In the genomic region with DNA sequence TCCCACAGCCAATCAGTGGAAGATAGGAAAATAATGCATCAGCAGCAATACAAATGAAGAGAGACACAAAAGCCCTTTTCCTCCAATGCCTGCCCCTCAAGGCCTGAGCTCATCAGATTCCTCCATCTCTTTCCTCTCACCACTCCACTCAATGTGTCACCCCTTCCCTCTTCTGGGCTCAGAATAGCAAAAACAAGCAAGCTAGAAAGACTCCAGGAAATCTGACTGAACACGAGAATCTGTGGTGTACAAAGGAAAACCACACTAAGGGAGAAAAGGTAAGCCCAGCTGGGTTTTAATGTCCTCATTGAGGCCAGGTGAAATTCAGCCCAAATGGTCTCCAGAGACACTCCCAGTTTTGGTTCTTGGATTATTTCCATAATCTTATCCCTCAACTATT, we compare ENCODE assay signal across 26 cellular contexts. TPM values are rescaled to one million over a fixed set of nuclear protein-coding genes. Genes with fewer than 3 reads are reported as not detected.
DNase-seq lines count a peak whose midpoint lies in the region; ATAC-seq and TF ChIP-seq lines count a peak whose summit lies in the region.
"Had no signal": no experiment of that assay in that cellular context is flagged by ENCODE, and none has a peak within 500 bp of the region (broad histone marks: within the 10 kb centered on the region; RNA-seq: fewer than 3 reads in every experiment).

No MANE protein-coding gene starts in this region.

- H3K4me1 Mint-ChIP-seq in CD8-positive, alpha-beta T cell (ENCODE audit: low read depth): peaks cover 32% of the 10 kb centered on the region
- peaks cover 67% of the 10 kb centered on the region for H3K4me1 Mint-ChIP-seq in activated CD8-positive, alpha-beta T cell treated with anti-CD3 and anti-CD28 coated beads, Interleukin-2, amount 10 ng/mL, durations not matched to agents 7 days and 5 days (ENCODE audit: low read depth)
- no peaks in the 10 kb centered on the region for H3K4me1 Mint-ChIP-seq in progenitor cell of endocrine pancreas (ENCODE audit: low read depth)
- H3K4me1 Mint-ChIP-seq: neural crest cell had no signal

- POLR2A ChIA-PET in CD8-positive, alpha-beta T cell (lab: Charles Lee): no interaction called here
- POLR2A ChIA-PET in activated CD8-positive, alpha-beta T cell treated with anti-CD3 and anti-CD28 coated beads, Interleukin-2, amount 10 ng/mL, durations not matched to agents 7 days and 5 days (lab: Charles Lee): no interaction called here

- H3K27me3 Mint-ChIP-seq in CD8-positive, alpha-beta T cell (ENCODE audit: low read depth): no peaks in the 10 kb centered on the region
- no peaks in the 10 kb centered on the region for H3K27me3 Mint-ChIP-seq in activated CD8-positive, alpha-beta T cell treated with anti-CD3 and anti-CD28 coated beads, Interleukin-2, amount 10 ng/mL, durations not matched to agents 7 days and 5 days (ENCODE audit: low read depth)
- no peaks in the 10 kb centered on the region for H3K27me3 Mint-ChIP-seq in progenitor cell of endocrine pancreas
- H3K27me3 Mint-ChIP-seq: stimulated activated naive CD8-positive, alpha-beta T cell treated with anti-CD3 and anti-CD28 coated beads, Interleukin-15, Interleukin-2, amounts not matched to agents 100 ng/mL and 50 ng/mL, for 24 hours had no signal

- no peak overlapping the region for H3K27ac ChIP-seq in CD8-positive, alpha-beta T cell (ENCODE audit: low read depth, low read length)
- H3K27ac ChIP-seq: BLaER1 treated with 17β-estradiol and CSF1 and Interleukin-3, amounts not matched to agents 10 nM and 100 nM; HL-60; lower lobe of right lung; parathyroid adenoma; SK-N-MC; thyroid gland; WERI-Rb-1 had no signal

- H3K27ac Mint-ChIP-seq in CD8-positive, alpha-beta T cell: peak overlapping the region; percentile 18
- H3K27ac Mint-ChIP-seq in activated CD8-positive, alpha-beta T cell treated with anti-CD3 and anti-CD28 coated beads, Interleukin-2, amount 10 ng/mL, durations not matched to agents 7 days and 5 days: peak overlapping the region; percentile 71
- H3K27ac Mint-ChIP-seq in progenitor cell of endocrine pancreas: no peak overlapping the region
- H3K27ac Mint-ChIP-seq: stimulated activated naive CD8-positive, alpha-beta T cell treated with anti-CD3 and anti-CD28 coated beads, Interleukin-15, Interleukin-2, amounts not matched to agents 100 ng/mL and 50 ng/mL, for 24 hours had no signal

- no peak overlapping the region for H3K4me3 ChIP-seq in CD8-positive, alpha-beta T cell (ENCODE audit: low read depth, low read length)
- H3K4me3 ChIP-seq: BLaER1 treated with 17β-estradiol and CSF1 and Interleukin-3, amounts not matched to agents 10 nM and 100 nM; lower lobe of right lung; mucosa of descending colon; SK-N-MC; thyroid gland had no signal

- no peak overlapping the region for H3K4me3 Mint-ChIP-seq in CD8-positive, alpha-beta T cell
- H3K4me3 Mint-ChIP-seq in activated CD8-positive, alpha-beta T cell treated with anti-CD3 and anti-CD28 coated beads, Interleukin-2, amount 10 ng/mL, durations not matched to agents 7 days and 5 days: peak overlapping the region; percentile 60
- H3K4me3 Mint-ChIP-seq in progenitor cell of endocrine pancreas (ENCODE audit: low read depth): no peak overlapping the region
- H3K4me3 Mint-ChIP-seq: neural crest cell; stimulated activated naive CD8-positive, alpha-beta T cell treated with anti-CD3 and anti-CD28 coated beads, Interleukin-15, Interleukin-2, amounts not matched to agents 100 ng/mL and 50 ng/mL, for 24 hours had no signal

- no peaks in the 10 kb centered on the region for H3K9me3 Mint-ChIP-seq in CD8-positive, alpha-beta T cell
- no peaks in the 10 kb centered on the region for H3K9me3 Mint-ChIP-seq in activated CD8-positive, alpha-beta T cell treated with anti-CD3 and anti-CD28 coated beads, Interleukin-2, amount 10 ng/mL, durations not matched to agents 7 days and 5 days (ENCODE audit: insufficient read depth)
- peaks cover 13% of the 10 kb centered on the region for H3K9me3 Mint-ChIP-seq in progenitor cell of endocrine pancreas (ENCODE audit: low read depth)
- H3K9me3 Mint-ChIP-seq: neural crest cell; stimulated activated naive CD8-positive, alpha-beta T cell treated with anti-CD3 and anti-CD28 coated beads, Interleukin-15, Interleukin-2, amounts not matched to agents 100 ng/mL and 50 ng/mL, for 24 hours had no signal

- no peaks in the 10 kb centered on the region for H3K36me3 ChIP-seq in CD8-positive, alpha-beta T cell (ENCODE audit: insufficient read depth, low read length)
- H3K36me3 ChIP-seq: BLaER1 treated with 17β-estradiol and CSF1 and Interleukin-3, amounts not matched to agents 10 nM and 100 nM; lower lobe of right lung; thyroid gland; WERI-Rb-1 had no signal

- intact Hi-C loops in CD8-positive, alpha-beta T cell (cut with DNase I, micrococcal nuclease): no loop called here

- DNase-seq in CD8-positive, alpha-beta T cell: no peak
- no peak for DNase-seq in activated CD8-positive, alpha-beta T cell treated with anti-CD3 and anti-CD28 coated beads, Interleukin-2, amount 10 ng/mL, durations not matched to agents 7 days and 5 days
- DNase-seq in islet precursor cell: no peak
- DNase-seq in progenitor cell of endocrine pancreas (ENCODE audit: low spot score, unreplicated experiment): no peak
- DNase-seq: activated naive CD4-positive, alpha-beta T cell; activated T-cell treated with anti-CD3 and anti-CD28 coated beads for 4 hours; cortex of kidney; kidney; lower lobe of right lung; mucosa of descending colon; NCI-H1092; NCI-H187; NCI-H526; RPMI8226; thyroid gland; WERI-Rb-1 had no signal

- peaks cover 5% of the 10 kb centered on the region for H3K36me3 Mint-ChIP-seq in CD8-positive, alpha-beta T cell
- H3K36me3 Mint-ChIP-seq in activated CD8-positive, alpha-beta T cell treated with anti-CD3 and anti-CD28 coated beads, Interleukin-2, amount 10 ng/mL, durations not matched to agents 7 days and 5 days (ENCODE audit: low read depth): peaks cover 31% of the 10 kb centered on the region
- peaks cover 1% of the 10 kb centered on the region for H3K36me3 Mint-ChIP-seq in progenitor cell of endocrine pancreas (ENCODE audit: insufficient read depth)

- ATAC-seq in CD8-positive, alpha-beta T cell: no peak
- ATAC-seq in GM18502 (IDR thresholded peaks at IDR 0.05; ENCODE audit: poor library complexity, unreplicated experiment): peak; percentile 52
- ATAC-seq in HG02973 (IDR thresholded peaks at IDR 0.05; ENCODE audit: unreplicated experiment): peak; percentile 58
- ATAC-seq in activated CD8-positive, alpha-beta T cell treated with anti-CD3 and anti-CD28 coated beads, Interleukin-2, amount 10 ng/mL, durations not matched to agents 7 days and 5 days: peak; percentile 36
- ATAC-seq in GM21619 (IDR thresholded peaks at IDR 0.05; ENCODE audit: unreplicated experiment): no peak
- ATAC-seq: lower lobe of right lung, mucosa of descending colon, sciatic nerve had no signal

- no peaks in the 10 kb centered on the region for H3K27me3 ChIP-seq in CD8-positive, alpha-beta T cell (ENCODE audit: insufficient read depth, low read length)
- H3K27me3 ChIP-seq: thyroid gland had no signal

- H3K9me3 ChIP-seq in CD8-positive, alpha-beta T cell (ENCODE audit: low read length): no peaks in the 10 kb centered on the region
- H3K9me3 ChIP-seq: BLaER1 treated with 17β-estradiol and CSF1 and Interleukin-3, amounts not matched to agents 10 nM and 100 nM; lower lobe of right lung; mucosa of descending colon; thyroid gland had no signal

- CTCF ChIA-PET in CD8-positive, alpha-beta T cell (lab: Charles Lee): no interaction called here
- CTCF ChIA-PET in activated CD8-positive, alpha-beta T cell treated with anti-CD3 and anti-CD28 coated beads, Interleukin-2, amount 10 ng/mL, durations not matched to agents 7 days and 5 days (lab: Charles Lee): no interaction called here

- peaks cover 5% of the 10 kb centered on the region for H3K4me1 ChIP-seq in CD8-positive, alpha-beta T cell (ENCODE audit: insufficient read depth, low read length)
- H3K4me1 ChIP-seq: lower lobe of right lung, thyroid gland had no signal

- no peak for TF ChIP-seq CTCF in CD8-positive, alpha-beta T cell (IDR thresholded peaks at IDR 0.05)
- TF ChIP-seq CTCF in progenitor cell of endocrine pancreas (IDR thresholded peaks at IDR 0.05; ENCODE audit: unreplicated experiment): no peak

RNA-seq across cellular contexts. Expression of a gene that starts 46.3 kb away (rescaled TPM):
- total RNA-seq in CD8-positive, alpha-beta T cell: 10 to 100 TPM; 13.1 to 17.8 TPM
- 10 to 100 TPM; 26.7 to 27.3 TPM for total RNA-seq in activated CD8-positive, alpha-beta T cell treated with anti-CD3 and anti-CD28 coated beads, Interleukin-2, amount 10 ng/mL, durations not matched to agents 7 days and 5 days
- total RNA-seq in progenitor cell of endocrine pancreas: 20.4 and 20.9 TPM in 2 replicates

Comparison
In these comparisons a context has a peak if more than half of its experiments do, and no peak if none do; other contexts are left out.
1. ATAC-seq: peak in GM18502 (single experiment), HG02973 (single experiment) and activated CD8-positive, alpha-beta T cell treated with anti-CD3 and anti-CD28 coated beads, Interleukin-2, amount 10 ng/mL, durations not matched to agents 7 days and 5 days (single experiment); none in CD8-positive, alpha-beta T cell (single experiment) and GM21619 (single experiment).